ENCODE assay signal across 23 cellular contexts in genomic region chr9:78669591-78669990, GRCh38.
"Had no signal": no experiment of that assay in that cellular context is flagged by ENCODE, and none has a peak within 500 bp of the region (broad histone marks: within the 10 kb centered on the region; RNA-seq: fewer than 3 reads in every experiment).

No MANE protein-coding gene starts in this region.

- H3K9me3 Mint-ChIP-seq: activated CD4-positive, alpha-beta memory T cell treated with anti-CD3 and anti-CD28 coated beads, Interleukin-2, amount 10 ng/mL, durations not matched to agents 7 days and 5 days; activated CD4-positive, alpha-beta T cell treated with anti-CD3 and anti-CD28 coated beads, Interleukin-2, amount 10 ng/mL, durations not matched to agents 7 days and 5 days; activated T-helper 17 cell treated with anti-CD3 and anti-CD28 coated beads, Interleukin-2, amount 50 U/mL, for 72 hours; dendritic cell treated with granulocyte-macrophage colony-stimulating factor and Interleukin-4, amounts not matched to agents 40 ng/mL and 50 ng/mL, for 4 days; WTC11 had no signal

- H3K36me3 Mint-ChIP-seq: natural killer cell treated with Interleukin-12 subunit alpha and Interleukin-12 subunit beta and Interleukin-15 and Interleukin-18, amount 100 ng/mL, for 72 hours; WTC11 had no signal

- DNase-seq: activated CD4-positive, alpha-beta memory T cell treated with anti-CD3 and anti-CD28 coated beads, Interleukin-2, amount 10 ng/mL, durations not matched to agents 7 days and 5 days; activated CD4-positive, alpha-beta T cell treated with anti-CD3 and anti-CD28 coated beads for 1 hour; activated CD4-positive, alpha-beta T cell treated with anti-CD3 and anti-CD28 coated beads, Interleukin-2, amount 10 ng/mL, durations not matched to agents 7 days and 5 days; activated CD8-positive, alpha-beta memory T cell treated with anti-CD3 and anti-CD28 coated beads, Interleukin-2, amount 50 U/mL, for 48 hours; activated gamma-delta T cell treated with Interleukin-2 at 50 U/mL for 16 hours; activated naive CD4-positive, alpha-beta T cell treated with anti-CD3 and anti-CD28 coated beads, Interleukin-2, amount 50 U/mL, for 16 hours; activated T-cell treated with anti-CD3 and anti-CD28 coated beads, Interleukin-2, amount 50 U/mL, for 24 hours; amniotic stem cell; heart right ventricle; left ventricle myocardium inferior; mucosa of descending colon; right cardiac atrium; spleen; stimulated activated naive CD4-positive, alpha-beta T cell treated with Interleukin-2 at 50 U/mL for 16 hours; T-helper 2 cell had no signal

- H3K9me3 ChIP-seq: breast epithelium, heart right ventricle, left ventricle myocardium inferior, mucosa of descending colon, spleen, tibial nerve had no signal

- H3K4me3 Mint-ChIP-seq: activated CD4-positive, alpha-beta memory T cell treated with anti-CD3 and anti-CD28 coated beads, Interleukin-2, amount 10 ng/mL, durations not matched to agents 7 days and 5 days; activated CD4-positive, alpha-beta T cell treated with anti-CD3 and anti-CD28 coated beads, Interleukin-2, amount 10 ng/mL, durations not matched to agents 7 days and 5 days; activated T-cell treated with anti-CD3 and anti-CD28 coated beads, Interleukin-2, amount 50 U/mL, for 24 hours; activated T-helper 17 cell treated with anti-CD3 and anti-CD28 coated beads, Interleukin-2, amount 50 U/mL, for 72 hours; central memory CD8-positive, alpha-beta T cell; dendritic cell treated with granulocyte-macrophage colony-stimulating factor and Interleukin-4, amounts not matched to agents 40 ng/mL and 50 ng/mL, for 4 days; natural killer cell treated with Interleukin-12 subunit alpha and Interleukin-12 subunit beta and Interleukin-15 and Interleukin-18, amount 100 ng/mL, for 72 hours; WTC11 had no signal

- H3K4me3 ChIP-seq: breast epithelium, heart right ventricle, left ventricle myocardium inferior, lung, mucosa of descending colon, spleen, tibial nerve had no signal

- H3K27ac Mint-ChIP-seq: activated CD4-positive, alpha-beta memory T cell treated with anti-CD3 and anti-CD28 coated beads, Interleukin-2, amount 10 ng/mL, durations not matched to agents 7 days and 5 days; activated CD4-positive, alpha-beta T cell treated with anti-CD3 and anti-CD28 coated beads, Interleukin-2, amount 10 ng/mL, durations not matched to agents 7 days and 5 days; activated T-cell treated with anti-CD3 and anti-CD28 coated beads, Interleukin-2, amount 50 U/mL, for 24 hours; activated T-helper 17 cell treated with anti-CD3 and anti-CD28 coated beads, Interleukin-2, amount 50 U/mL, for 72 hours; dendritic cell treated with granulocyte-macrophage colony-stimulating factor and Interleukin-4, amounts not matched to agents 40 ng/mL and 50 ng/mL, for 4 days; natural killer cell treated with Interleukin-12 subunit alpha and Interleukin-12 subunit beta and Interleukin-15 and Interleukin-18, amount 100 ng/mL, for 72 hours; WTC11 had no signal

- H3K4me1 Mint-ChIP-seq: activated CD4-positive, alpha-beta memory T cell treated with anti-CD3 and anti-CD28 coated beads, Interleukin-2, amount 10 ng/mL, durations not matched to agents 7 days and 5 days; activated CD4-positive, alpha-beta T cell treated with anti-CD3 and anti-CD28 coated beads, Interleukin-2, amount 10 ng/mL, durations not matched to agents 7 days and 5 days; activated T-helper 17 cell treated with anti-CD3 and anti-CD28 coated beads, Interleukin-2, amount 50 U/mL, for 72 hours; central memory CD8-positive, alpha-beta T cell had no signal

- H3K27ac ChIP-seq: breast epithelium, heart right ventricle, left ventricle myocardium inferior, spleen, tibial nerve had no signal

- H3K27me3 Mint-ChIP-seq: activated CD4-positive, alpha-beta memory T cell treated with anti-CD3 and anti-CD28 coated beads, Interleukin-2, amount 10 ng/mL, durations not matched to agents 7 days and 5 days; activated CD4-positive, alpha-beta T cell treated with anti-CD3 and anti-CD28 coated beads, Interleukin-2, amount 10 ng/mL, durations not matched to agents 7 days and 5 days; activated T-cell treated with anti-CD3 and anti-CD28 coated beads, Interleukin-2, amount 50 U/mL, for 24 hours; activated T-helper 17 cell treated with anti-CD3 and anti-CD28 coated beads, Interleukin-2, amount 50 U/mL, for 72 hours; central memory CD8-positive, alpha-beta T cell; natural killer cell treated with Interleukin-12 subunit alpha and Interleukin-12 subunit beta and Interleukin-15 and Interleukin-18, amount 100 ng/mL, for 72 hours had no signal

- H3K4me1 ChIP-seq: breast epithelium, heart right ventricle, left ventricle myocardium inferior, spleen, tibial nerve had no signal

- ATAC-seq: activated T-helper 17 cell treated with anti-CD3 and anti-CD28 coated beads, Interleukin-2, amount 50 U/mL, for 72 hours; heart right ventricle; mucosa of descending colon; natural killer cell treated with Interleukin-12 subunit alpha and Interleukin-12 subunit beta and Interleukin-15 and Interleukin-18, amount 100 ng/mL, for 72 hours; right cardiac atrium; WTC11 had no signal

- H3K36me3 ChIP-seq: breast epithelium, heart right ventricle, left ventricle myocardium inferior, spleen, tibial nerve had no signal

- H3K27me3 ChIP-seq: breast epithelium, heart right ventricle, spleen, tibial nerve had no signal
